Comparison of ENCODE assay signal across 5 cellular contexts in the genomic region with DNA sequence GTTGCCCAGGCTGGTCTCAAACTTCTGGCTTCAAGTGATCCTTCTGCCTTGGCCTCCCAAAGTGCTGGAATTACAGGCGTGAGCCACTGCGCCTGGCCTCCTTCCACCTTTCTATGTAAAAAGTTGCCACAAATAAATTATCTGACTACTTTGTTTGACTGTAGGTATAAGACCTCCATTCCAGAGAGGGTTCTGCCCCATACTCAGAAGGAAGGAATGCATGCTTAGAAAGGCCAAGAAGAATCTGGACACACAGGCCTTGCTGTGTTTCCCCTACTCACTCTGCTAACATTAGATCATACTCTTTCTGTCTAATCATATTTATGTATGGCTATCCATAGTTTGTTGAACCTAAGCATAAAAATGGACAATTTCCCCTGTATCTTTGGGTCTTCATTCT. TPM values are rescaled to one million over a fixed set of nuclear protein-coding genes. Genes with fewer than 3 reads are reported as not detected.
A peak's percentile ranks its signal among the peaks of the same experiment; 100 is the strongest.
DNase-seq lines count a peak whose midpoint lies in the region; ATAC-seq, FAIRE-seq and TF ChIP-seq lines count a peak whose summit lies in the region.
"Not testable (repeated sequence)": the region's sequence is repeated elsewhere in the genome, so short reads cannot be mapped to it uniquely, and the experiment has no call there.

No MANE protein-coding gene starts in this region.

- not testable (repeated sequence) for H3K27ac Mint-ChIP-seq in astrocyte (ENCODE audit: unreplicated experiment)

- H2BK5ac ChIP-seq in IMR-90 (ENCODE audit: low read depth, low read length, poor library complexity, severe bottlenecking): not testable (repeated sequence)

- not testable (repeated sequence) for H3K27me3 ChIP-seq in IMR-90 (ENCODE audit: control insufficient read depth, insufficient read depth, low read length); astrocyte (ENCODE audit: insufficient read depth, low read length)

- H3K36me3 Mint-ChIP-seq in astrocyte (ENCODE audit: low read depth, unreplicated experiment): not testable (repeated sequence)

- H3K4ac ChIP-seq in IMR-90 (ENCODE audit: low read depth, low read length): not testable (repeated sequence)

- POLR2A ChIA-PET in IMR-90 (lab: Charles Lee; ENCODE audit: unreplicated experiment): not testable (repeated sequence)

- dilution Hi-C loops in IMR-90 (cut with HindIII; ENCODE audit: low sequenced_read_pairs, unreplicated experiment): not testable (repeated sequence)

- not testable (repeated sequence) for H3K4me3 ChIP-seq in AG10803 (ENCODE audit: low read length); IMR-90 (ENCODE audit: insufficient read depth, low read depth, low read length); astrocyte (ENCODE audit: insufficient read depth, low read depth, low read length)

- intact Hi-C loops in IMR-90 (cut with micrococcal nuclease): not testable (repeated sequence)

- not testable (repeated sequence) for H3K4me1 ChIP-seq in IMR-90 (ENCODE audit: control insufficient read depth, insufficient read depth, low read length); astrocyte (ENCODE audit: insufficient read depth, low read length)

- not testable (repeated sequence) for H2AFZ ChIP-seq in IMR-90 (replicated peaks; ENCODE audit: low read length, poor library complexity); astrocyte (ENCODE audit: low read depth, low read length)

- CTCF ChIA-PET in IMR-90 (lab: Yijun Ruan, JAX): not testable (repeated sequence)

- TF ChIP-seq RAD21 in IMR-90 (IDR thresholded peaks at IDR 0.05; ENCODE audit: low read length): not testable (repeated sequence)

- not testable (repeated sequence) for H3K23ac ChIP-seq in IMR-90 (ENCODE audit: low read depth, low read length)

- no CpG with 5 or more reads among the region's 2 CpGs for WGBS in IMR-90 (ENCODE audit: extremely low coverage in 2 of 2, insufficient read length in 1 of 2), 2 experiments

- H3K4me2 ChIP-seq in IMR-90 (ENCODE audit: low read depth, low read length); astrocyte (ENCODE audit: low read length): not testable (repeated sequence)

- H2BK120ac ChIP-seq in IMR-90 (ENCODE audit: low read depth, low read length): not testable (repeated sequence)

- not testable (repeated sequence) for H4K8ac ChIP-seq in IMR-90 (ENCODE audit: low read depth in 2 of 2, low read length in 2 of 2)

- H3K14ac ChIP-seq in IMR-90 (replicated peaks; ENCODE audit: low read depth, low read length): not testable (repeated sequence)

- not testable (repeated sequence) for H3K4me3 Mint-ChIP-seq in astrocyte (ENCODE audit: unreplicated experiment)

- H3K9me1 ChIP-seq in IMR-90 (ENCODE audit: insufficient read depth, low read length): not testable (repeated sequence)

- H2BK15ac ChIP-seq in IMR-90 (ENCODE audit: low read depth, low read length): not testable (repeated sequence)

- BruUV-seq in IMR-90 (replicated peaks; lab: Mats Ljungman, UMichigan): not testable (repeated sequence)

- FAIRE-seq in astrocyte (lab: Jason Lieb, UNC): not testable (repeated sequence)

- not testable (repeated sequence) for H3K9me3 ChIP-seq in IMR-90 (ENCODE audit: control insufficient read depth, insufficient read depth, low read length); astrocyte (ENCODE audit: insufficient read depth, low read depth, low read length)

- H3K9ac ChIP-seq in IMR-90 (ENCODE audit: low read depth, low read length); astrocyte (ENCODE audit: low read length): not testable (repeated sequence)

- H3K4me1 Mint-ChIP-seq in astrocyte (ENCODE audit: low read depth, unreplicated experiment): not testable (repeated sequence)

- not testable (repeated sequence) for H2AK9ac ChIP-seq in IMR-90 (replicated peaks; ENCODE audit: low read depth, low read length, poor library complexity)

- H4K20me1 ChIP-seq in IMR-90 (ENCODE audit: insufficient read depth, low read length); astrocyte (ENCODE audit: insufficient read depth, low read length): not testable (repeated sequence)

- not testable (repeated sequence) for H2AK5ac ChIP-seq in IMR-90 (ENCODE audit: low read depth, low read length)

- H3K9me3 Mint-ChIP-seq in astrocyte (ENCODE audit: unreplicated experiment): not testable (repeated sequence)

- in situ Hi-C loops in IMR-90 (cut with MboI; ENCODE audit: low sequenced_read_pairs): not testable (repeated sequence)

- H4K91ac ChIP-seq in IMR-90 (ENCODE audit: insufficient read depth, low read depth, low read length): not testable (repeated sequence)

- H3K79me1 ChIP-seq in IMR-90 (ENCODE audit: low read depth in 1 of 2, low read length in 2 of 2): not testable (repeated sequence)

- not testable (repeated sequence) for H3K27me3 Mint-ChIP-seq in astrocyte (ENCODE audit: low read depth, unreplicated experiment)

- not testable (repeated sequence) for ATAC-seq in IMR-90 (ENCODE audit: low read depth)

- not testable (repeated sequence) for H4K5ac ChIP-seq in IMR-90 (ENCODE audit: low read depth, low read length)

- not testable (repeated sequence) for H2BK20ac ChIP-seq in IMR-90 (ENCODE audit: low read depth, low read length)

- H3K36me3 ChIP-seq in IMR-90 (ENCODE audit: control insufficient read depth, insufficient read depth, low read length); astrocyte (ENCODE audit: insufficient read depth, low read length): not testable (repeated sequence)

- not testable (repeated sequence) for H3K79me2 ChIP-seq in astrocyte (ENCODE audit: insufficient read depth, low read length)

- not testable (repeated sequence) for TF ChIP-seq CTCF in AG10803 (conservative IDR thresholded peaks at IDR 0.05; ENCODE audit: low read length); IMR-90 (conservative IDR thresholded peaks at IDR 0.05; ENCODE audit: low read depth, low read length); astrocyte (IDR thresholded peaks at IDR 0.05; ENCODE audit: insufficient read depth, low read depth, low read length)

- H3K18ac ChIP-seq in IMR-90 (ENCODE audit: low read depth, low read length): not testable (repeated sequence)

- DNase-seq in AG10803 (ENCODE audit: low read depth) (peak; percentile 18), HCEC 1CT (peak; percentile 9), IMR-90 (peak; percentile 23), astrocyte (ENCODE audit: low read depth) (peak; percentile 4), iris pigment epithelial cell (ENCODE audit: low read depth) (peak; percentile 40)

- not testable (repeated sequence) for TF ChIP-seq POLR2A in IMR-90 (IDR thresholded peaks at IDR 0.05; ENCODE audit: low read depth, low read length)

- not testable (repeated sequence) for H3K56ac ChIP-seq in IMR-90 (ENCODE audit: extremely low read depth, insufficient read depth, low read length)

- H3K27ac ChIP-seq in IMR-90 (ENCODE audit: insufficient read depth, low read length); astrocyte (ENCODE audit: low read depth, low read length): not testable (repeated sequence)

RNA-seq across cellular contexts. Expression of gene SMCO4, which starts 53.0 kb away (rescaled TPM):
- total RNA-seq in IMR-90 (2012; rRNA removed) (2.2 and 4.2 TPM in 2 replicates), astrocyte (29.3 and 36.6 TPM in 2 replicates)
- 17.7 and 21.8 TPM in 2 replicates for polyA plus RNA-seq in IMR-90 (2012; rRNA removed)
- polyA plus RNA-seq in IMR-90 (2012; cell fraction: cytosol; rRNA removed): 11.1 and 27.0 TPM in 2 replicates
- polyA plus RNA-seq in IMR-90 (2012; cell fraction: nucleus; rRNA removed; ENCODE audit: low replicate concordance): 9.4 and 11.6 TPM in 2 replicates
